ENCODE assay signal across 13 cellular contexts in the genomic region with DNA sequence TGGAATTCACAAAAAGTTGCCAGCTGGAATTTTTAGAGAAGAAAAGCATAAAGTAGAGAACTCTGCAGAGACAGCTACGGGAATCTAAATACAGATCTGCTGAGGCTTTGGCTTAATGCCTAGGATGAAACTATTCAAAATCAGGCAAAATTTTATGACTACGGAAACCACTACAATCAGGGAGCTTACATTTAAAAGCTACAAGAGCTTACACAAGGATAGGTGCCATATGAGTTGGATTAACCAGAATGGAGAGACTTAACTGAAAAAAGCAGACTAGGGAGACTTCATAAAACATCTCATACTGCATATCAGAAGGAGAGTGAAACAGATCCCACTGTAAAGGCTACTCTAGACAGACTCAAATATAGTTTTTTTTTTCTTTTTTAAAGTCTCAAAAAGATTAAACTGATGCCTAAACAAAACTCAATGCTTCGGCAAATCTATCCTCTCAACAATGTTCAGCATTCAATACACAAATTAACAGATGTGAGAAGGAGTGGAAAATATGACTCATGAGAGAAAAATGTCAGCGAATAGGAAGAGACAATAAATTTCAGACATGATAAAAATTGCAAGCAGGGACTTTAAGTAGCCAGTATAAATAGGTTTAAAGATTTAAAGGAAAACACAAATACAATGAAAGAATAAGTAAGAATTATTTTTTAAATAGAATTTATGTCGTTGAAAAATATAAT.
A peak's percentile ranks its signal among the peaks of the same experiment; 100 is the strongest.
DNase-seq lines count a peak whose midpoint lies in the region; ATAC-seq, FAIRE-seq and TF ChIP-seq lines count a peak whose summit lies in the region.
"Had no signal": no experiment of that assay in that cellular context is flagged by ENCODE, and none has a peak within 500 bp of the region (broad histone marks: within the 10 kb centered on the region; RNA-seq: fewer than 3 reads in every experiment).

No MANE protein-coding gene starts in this region.

- no peak overlapping the region for H3K27ac ChIP-seq in K562 (ENCODE audit: extremely low read depth, low read depth, low read length)
- H3K27ac ChIP-seq in keratinocyte (ENCODE audit: control insufficient read depth, insufficient read depth, low read length), result no peak overlapping the region
- H3K27ac ChIP-seq in H9 (ENCODE audit: insufficient read length, low read depth, low read length), result no peak overlapping the region
- H3K27ac ChIP-seq: BLaER1, parathyroid adenoma had no signal

- H2BK5ac ChIP-seq in H9 (ENCODE audit: insufficient read length, low read length), result no peak overlapping the region

- H3T11ph ChIP-seq in H9 (ENCODE audit: low read length), result no peak overlapping the region

- no TSS peak for BruUV-seq in K562 (replicated peaks; lab: Mats Ljungman, UMichigan)

- POLR2A ChIA-PET in K562 (lab: Yijun Ruan, JAX), result no interaction called here

- no peak for TF ChIP-seq RAD21 in K562 (CRISPR knock-in tag; conservative IDR thresholded peaks at IDR 0.05 in 1 of 2, IDR thresholded peaks at IDR 0.05 in 1 of 2)

- no peaks in the 10 kb centered on the region for H3K23me2 ChIP-seq in H9 (ENCODE audit: insufficient read length, low read depth, low read length, poor library complexity, severe bottlenecking)

- no peaks in the 10 kb centered on the region; a peak in 1 of 7 replicates for H3K36me3 Mint-ChIP-seq in H9 (ENCODE audit: insufficient read depth in 1 of 3, low read depth in 3 of 3)
- no peaks in the 10 kb centered on the region for H3K36me3 Mint-ChIP-seq in progenitor cell of endocrine pancreas (ENCODE audit: insufficient read depth)
- no peaks in the 10 kb centered on the region for H3K36me3 Mint-ChIP-seq in activated T-helper 2 cell treated with anti-CD3 and anti-CD28 coated beads, Interferon-gamma antibody, Interleukin-2, Interleukin-4, amounts not matched to agents 10 μg/mL and 5 μg/mL and 100 μg/mL, durations not matched to agents 14 hours and 24 hours and 36 hours (ENCODE audit: low read depth)

- CTCF ChIA-PET in K562 (lab: Yijun Ruan, JAX; ENCODE audit: low intra/inter-chr PET ratio), result no interaction called here

- no peak overlapping the region for H4K91ac ChIP-seq in H9 (ENCODE audit: insufficient read length, low read depth, low read length)

- H3K27ac Mint-ChIP-seq in H9 (peak overlapping the region in 1 of 3 experiments; percentile 15; a peak in 1 of 7 replicates), progenitor cell of endocrine pancreas (no peak overlapping the region)
- no peak overlapping the region for H3K27ac Mint-ChIP-seq in activated T-helper 2 cell treated with anti-CD3 and anti-CD28 coated beads, Interferon-gamma antibody, Interleukin-2, Interleukin-4, amounts not matched to agents 10 μg/mL and 5 μg/mL and 100 μg/mL, durations not matched to agents 14 hours and 24 hours and 36 hours
- H3K27ac Mint-ChIP-seq: activated CD4-positive, alpha-beta T cell treated with anti-CD3 and anti-CD28 coated beads for 36 hours; activated naive CD4-positive, alpha-beta T cell treated with anti-CD3 and anti-CD28 coated beads for 36 hours; effector memory CD8-positive, alpha-beta T cell had no signal

- H3K36me3 ChIP-seq in K562 (ENCODE audit: control insufficient read depth, insufficient read depth, low read length) (no peaks in the 10 kb centered on the region), keratinocyte (ENCODE audit: control insufficient read depth in 2 of 2, extremely low read depth in 1 of 2, insufficient read depth in 2 of 2, low read length in 2 of 2) (no peaks in the 10 kb centered on the region)
- H3K36me3 ChIP-seq: BLaER1 had no signal

- no peak for ATAC-seq in K562
- ATAC-seq in GM21528 (IDR thresholded peaks at IDR 0.05; ENCODE audit: low FRiP score, unreplicated experiment), result no peak
- ATAC-seq: activated CD4-positive, alpha-beta T cell treated with anti-CD3 and anti-CD28 coated beads for 36 hours; effector memory CD8-positive, alpha-beta T cell had no signal

- H3K4me1 ChIP-seq in K562 (replicated peaks in 1 of 2; ENCODE audit: control insufficient read depth in 2 of 2, insufficient read depth in 2 of 2, low read length in 2 of 2) (no peaks in the 10 kb centered on the region), keratinocyte (ENCODE audit: control insufficient read depth, extremely low read depth, insufficient read depth, low read length) (no peaks in the 10 kb centered on the region), H9 (ENCODE audit: insufficient read depth, low read length) (no peaks in the 10 kb centered on the region)
- H3K4me1 ChIP-seq: BLaER1, parathyroid adenoma had no signal

- 0% methylated on average over 4 of the region's 5 CpGs for WGBS in K562 (ENCODE audit: insufficient coverage, low coverage, missing lambda C conversion rate)
- no CpG with 5 or more reads among the region's 5 CpGs for WGBS in H9 (ENCODE audit: extremely low coverage, insufficient read length, low lambda C conversion rate)

- no peak overlapping the region for H2AK5ac ChIP-seq in H9 (ENCODE audit: insufficient read length, low read length)

- H3K14ac ChIP-seq in H9 (ENCODE audit: insufficient read depth, low read length), result no peak overlapping the region

- TF ChIP-seq CTCF in K562 (IDR thresholded peaks at IDR 0.05 in 2 of 3, conservative IDR thresholded peaks at IDR 0.05 in 1 of 3; ENCODE audit: insufficient read depth in 2 of 3, low read depth in 1 of 3, low read length in 3 of 3) (no peak), keratinocyte (optimal IDR thresholded peaks at IDR 0.05 in 1 of 3, IDR thresholded peaks at IDR 0.05 in 1 of 3, conservative IDR thresholded peaks at IDR 0.05 in 1 of 3; ENCODE audit: extremely low read depth in 1 of 3, insufficient read depth in 2 of 3, low read length in 3 of 3) (no peak), H9 (conservative IDR thresholded peaks at IDR 0.05) (no peak), progenitor cell of endocrine pancreas (IDR thresholded peaks at IDR 0.05; ENCODE audit: unreplicated experiment) (no peak)

- H2BK12ac ChIP-seq in H9 (ENCODE audit: insufficient read length, low read depth, low read length), result no peak overlapping the region

- H2BK120ac ChIP-seq in H9 (ENCODE audit: low read depth, low read length, poor library complexity, severe bottlenecking), result no peak overlapping the region

- H3K27me3 ChIP-seq in K562 (ENCODE audit: control insufficient read depth in 2 of 2, insufficient read depth in 2 of 2, low read length in 2 of 2) (no peaks in the 10 kb centered on the region), keratinocyte (ENCODE audit: control insufficient read depth, extremely low read depth, insufficient read depth, low read length) (no peaks in the 10 kb centered on the region), H9 (ENCODE audit: insufficient read depth, low read length) (no peaks in the 10 kb centered on the region)
- H3K27me3 ChIP-seq: BLaER1 had no signal

- H2BK15ac ChIP-seq in H9 (ENCODE audit: low read depth, low read length), result no peak overlapping the region

- H3K23ac ChIP-seq in H9 (ENCODE audit: insufficient read length, low read depth, low read length), result no peak overlapping the region

- H3K79me2 ChIP-seq in K562 (ENCODE audit: control insufficient read depth, insufficient read depth, low read length) (no peaks in the 10 kb centered on the region), keratinocyte (ENCODE audit: control insufficient read depth, insufficient read depth, low read length) (no peaks in the 10 kb centered on the region), H9 (ENCODE audit: insufficient read depth, low read length) (no peaks in the 10 kb centered on the region)
- H3K79me2 ChIP-seq: parathyroid adenoma had no signal

- in situ Hi-C loops in ACHN (cut with HindIII; ENCODE audit: low pct_ligation_motif_present, low pct_unique_long_range_greater_than_20kb, low sequenced_read_pairs) (no loop called here), K562 (cut with MboI) (no loop called here)

- intact Hi-C loops in K562 (cut with micrococcal nuclease), result no loop called here
- intact Hi-C loops in activated T-helper 2 cell treated with anti-CD3 and anti-CD28 coated beads, Interferon-gamma antibody, Interleukin-2, Interleukin-4, amounts not matched to agents 10 μg/mL and 5 μg/mL and 100 μg/mL, durations not matched to agents 14 hours and 24 hours and 36 hours (cut with micrococcal nuclease), result no loop called here

- no peak overlapping the region for H4K5ac ChIP-seq in H9 (ENCODE audit: insufficient read length, low read depth, low read length)

- H3K9me3 ChIP-seq in K562 (replicated peaks; ENCODE audit: control insufficient read depth, insufficient read depth, low read depth, low read length) (no peaks in the 10 kb centered on the region), keratinocyte (ENCODE audit: control insufficient read depth, low read depth, low read length) (no peaks in the 10 kb centered on the region), H9 (ENCODE audit: control insufficient read depth, low read depth, low read length) (no peaks in the 10 kb centered on the region)
- H3K9me3 ChIP-seq: BLaER1 had no signal

- FAIRE-seq in K562 (lab: Jason Lieb, UNC) (no peak), keratinocyte (lab: Jason Lieb, UNC) (no peak)

- H2AFZ ChIP-seq in K562 (ENCODE audit: low read depth, low read length) (no peak overlapping the region), keratinocyte (ENCODE audit: control insufficient read depth, low read length) (no peak overlapping the region), H9 (ENCODE audit: low read length) (no peak overlapping the region)
- H2AFZ ChIP-seq: parathyroid adenoma had no signal

- H3K9ac ChIP-seq in K562 (ENCODE audit: insufficient read depth in 1 of 2, low read depth in 2 of 2, low read length in 2 of 2) (no peak overlapping the region), keratinocyte (ENCODE audit: control insufficient read depth, extremely low read depth, insufficient read depth, low read length) (no peak overlapping the region), H9 (ENCODE audit: extremely low read depth, insufficient read length, low read length) (no peak overlapping the region)
- H3K9ac ChIP-seq: BLaER1, parathyroid adenoma had no signal

- H3K27me3 Mint-ChIP-seq in H9 (ENCODE audit: low read depth), result no peaks in the 10 kb centered on the region
- no peaks in the 10 kb centered on the region for H3K27me3 Mint-ChIP-seq in progenitor cell of endocrine pancreas
- no peaks in the 10 kb centered on the region for H3K27me3 Mint-ChIP-seq in activated T-helper 2 cell treated with anti-CD3 and anti-CD28 coated beads, Interferon-gamma antibody, Interleukin-2, Interleukin-4, amounts not matched to agents 10 μg/mL and 5 μg/mL and 100 μg/mL, durations not matched to agents 14 hours and 24 hours and 36 hours (ENCODE audit: low read depth)
- H3K27me3 Mint-ChIP-seq: activated CD4-positive, alpha-beta T cell treated with anti-CD3 and anti-CD28 coated beads for 36 hours; effector memory CD8-positive, alpha-beta T cell had no signal

- H3K4me2 ChIP-seq in K562 (ENCODE audit: insufficient read depth, low read length) (no peak overlapping the region), keratinocyte (ENCODE audit: control insufficient read depth, extremely low read depth, insufficient read depth, low read depth, low read length) (no peak overlapping the region), H9 (ENCODE audit: insufficient read depth, insufficient read length, low read length) (no peak overlapping the region)
- H3K4me2 ChIP-seq: BLaER1 had no signal

- no peak overlapping the region for H3K4ac ChIP-seq in H9 (ENCODE audit: low read depth, low read length)

- no peak overlapping the region for H2BK20ac ChIP-seq in H9 (ENCODE audit: low read depth, low read length, poor library complexity, severe bottlenecking)

- no peak overlapping the region for H4K8ac ChIP-seq in H9 (replicated peaks; ENCODE audit: insufficient read length, low read depth, low read length)

- H3K56ac ChIP-seq in H9 (ENCODE audit: insufficient read length, low read depth, low read length), result no peak overlapping the region

- no peaks in the 10 kb centered on the region for H3K9me1 ChIP-seq in K562 (ENCODE audit: control insufficient read depth, insufficient read depth, low read length)
- no peaks in the 10 kb centered on the region for H3K9me1 ChIP-seq in keratinocyte (ENCODE audit: control insufficient read depth, extremely low read depth, insufficient read depth, low read length)

- dilution Hi-C loops in keratinocyte (cut with MboI; ENCODE audit: extremely low pct_ligation_motif_present, low sequenced_read_pairs), result no loop called here

- peaks cover 0 to 2% of the 10 kb centered on the region in 2 experiments; a peak in 1 of 4 replicates for H3K4me1 Mint-ChIP-seq in H9
- H3K4me1 Mint-ChIP-seq in progenitor cell of endocrine pancreas (ENCODE audit: low read depth), result no peaks in the 10 kb centered on the region
- H3K4me1 Mint-ChIP-seq in activated T-helper 2 cell treated with anti-CD3 and anti-CD28 coated beads, Interferon-gamma antibody, Interleukin-2, Interleukin-4, amounts not matched to agents 10 μg/mL and 5 μg/mL and 100 μg/mL, durations not matched to agents 14 hours and 24 hours and 36 hours (ENCODE audit: low read depth), result no peaks in the 10 kb centered on the region
- H3K4me1 Mint-ChIP-seq: activated CD4-positive, alpha-beta T cell treated with anti-CD3 and anti-CD28 coated beads for 36 hours had no signal

- no peak overlapping the region for H3K18ac ChIP-seq in H9 (ENCODE audit: insufficient read length, low read depth, low read length)

- DNase-seq in ACHN (peak; percentile 7), HT1080 (ENCODE audit: low read depth) (peak; percentile 23), K562 (ENCODE audit: extremely low read depth in 1 of 4, low spot score in 3 of 4) (no peak), keratinocyte (ENCODE audit: low read depth, low spot score) (peak; percentile 15), H9 (no peak), progenitor cell of endocrine pancreas (ENCODE audit: low spot score, unreplicated experiment) (no peak)
- no peak for DNase-seq in activated T-helper 2 cell treated with anti-CD3 and anti-CD28 coated beads, Interferon-gamma antibody, Interleukin-2, Interleukin-4, amounts not matched to agents 10 μg/mL and 5 μg/mL and 100 μg/mL, durations not matched to agents 14 hours and 24 hours and 36 hours (ENCODE audit: low spot score)
- DNase-seq: activated CD4-positive, alpha-beta T cell treated with anti-CD3 and anti-CD28 coated beads for 36 hours; activated naive CD4-positive, alpha-beta T cell treated with anti-CD3 and anti-CD28 coated beads for 36 hours; effector memory CD8-positive, alpha-beta T cell had no signal

- TF ChIP-seq POLR2A in K562 (conservative IDR thresholded peaks at IDR 0.05), result no peak

- H3K4me3 Mint-ChIP-seq in H9 (no peak overlapping the region), progenitor cell of endocrine pancreas (ENCODE audit: low read depth) (no peak overlapping the region)
- H3K4me3 Mint-ChIP-seq in activated T-helper 2 cell treated with anti-CD3 and anti-CD28 coated beads, Interferon-gamma antibody, Interleukin-2, Interleukin-4, amounts not matched to agents 10 μg/mL and 5 μg/mL and 100 μg/mL, durations not matched to agents 14 hours and 24 hours and 36 hours (ENCODE audit: low read depth), result no peak overlapping the region
- H3K4me3 Mint-ChIP-seq: activated CD4-positive, alpha-beta T cell treated with anti-CD3 and anti-CD28 coated beads for 36 hours; activated naive CD4-positive, alpha-beta T cell treated with anti-CD3 and anti-CD28 coated beads for 36 hours; effector memory CD8-positive, alpha-beta T cell had no signal

- no peaks in the 10 kb centered on the region for H3K79me1 ChIP-seq in H9 (ENCODE audit: insufficient read depth, low read depth, low read length, poor library complexity, severe bottlenecking)

- H4K20me1 ChIP-seq in K562 (replicated peaks; ENCODE audit: control insufficient read depth, insufficient read depth, low read length) (no peaks in the 10 kb centered on the region), keratinocyte (ENCODE audit: control insufficient read depth, extremely low read depth, insufficient read depth, low read length) (no peaks in the 10 kb centered on the region), H9 (ENCODE audit: control insufficient read depth, insufficient read depth, insufficient read length) (no peaks in the 10 kb centered on the region)
- H4K20me1 ChIP-seq: BLaER1 had no signal

- no peak for TF ChIP-seq EP300 in K562 (IDR thresholded peaks at IDR 0.05; ENCODE audit: low read length)

- H3K9me3 Mint-ChIP-seq in H9, result peaks cover 4 to 10% of the 10 kb centered on the region in 2 experiments; a peak in 2 of 5 replicates
- no peaks in the 10 kb centered on the region for H3K9me3 Mint-ChIP-seq in progenitor cell of endocrine pancreas (ENCODE audit: low read depth)
- H3K9me3 Mint-ChIP-seq in activated T-helper 2 cell treated with anti-CD3 and anti-CD28 coated beads, Interferon-gamma antibody, Interleukin-2, Interleukin-4, amounts not matched to agents 10 μg/mL and 5 μg/mL and 100 μg/mL, durations not matched to agents 14 hours and 24 hours and 36 hours, result peaks cover 27% of the 10 kb centered on the region

- H3K4me3 ChIP-seq in K562 (no peak overlapping the region), keratinocyte (ENCODE audit: control insufficient read depth in 2 of 3, extremely low read depth in 1 of 3, insufficient read depth in 2 of 3, low read depth in 1 of 3, low read length in 3 of 3) (no peak overlapping the region)
- H3K4me3 ChIP-seq: BLaER1 had no signal

Comparison
In these comparisons a context has a peak if more than half of its experiments do, and no peak if none do; other contexts are left out.
1. DNase-seq: peak in ACHN (single experiment), HT1080 (single experiment) and keratinocyte (single experiment); none in K562 (0 of 4), H9 (single experiment), progenitor cell of endocrine pancreas (single experiment) and activated T-helper 2 cell treated with anti-CD3 and anti-CD28 coated beads, Interferon-gamma antibody, Interleukin-2, Interleukin-4, amounts not matched to agents 10 μg/mL and 5 μg/mL and 100 μg/mL, durations not matched to agents 14 hours and 24 hours and 36 hours (single experiment).